2 cellular contexts compared by ENCODE assay signal in genomic region chr12:105986779-105987686, GRCh38.
TF ChIP-seq lines count a peak whose summit lies in the region.

No MANE protein-coding gene starts in this region.

TF ChIP-seq in K562, 482 proteins besides CTCF, POLR2A, EP300 and RAD21 (continued from another document and continues in another):
- TF ChIP-seq E2F8 (IDR thresholded peaks at IDR 0.05; ENCODE audit: low read depth, partially characterized antibody) (no peak), L3MBTL2 (IDR thresholded peaks at IDR 0.05) (0 out of 2 replicates have a peak, but pooled peaks have one; percentile 16), FOXM1 (IDR thresholded peaks at IDR 0.05; ENCODE audit: low read depth) (no peak), FOXM1 (CRISPR knock-in tag; IDR thresholded peaks at IDR 0.05; ENCODE audit: low read depth) (no peak), SMARCA4 (IDR thresholded peaks at IDR 0.05) (no peak), TRIM24 (IDR thresholded peaks at IDR 0.05) (peak in 1 of 2 experiments; percentile 52; a peak in 1 of 4 replicates), MAFF (IDR thresholded peaks at IDR 0.05; ENCODE audit: low read length) (no peak), NR0B1 (IDR thresholded peaks at IDR 0.05; ENCODE audit: partially characterized antibody) (no peak), FOSL1 (tag; conservative IDR thresholded peaks at IDR 0.05) (peak; percentile 38), ZNF717 (CRISPR knock-in tag; IDR thresholded peaks at IDR 0.05) (no peak), PCBP2 (IDR thresholded peaks at IDR 0.05; ENCODE audit: low read depth, low read length, poor library complexity, severe bottlenecking) (no peak), HNRNPLL (IDR thresholded peaks at IDR 0.05; ENCODE audit: low read depth, low read length, poor library complexity, severe bottlenecking) (no peak), CTBP1 (IDR thresholded peaks at IDR 0.05; ENCODE audit: borderline replicate concordance) (peak; percentile 78), MECOM (CRISPR knock-in tag; IDR thresholded peaks at IDR 0.05) (peak; percentile 44; the same call in 1 of the 2 replicates), CREB3L1 (IDR thresholded peaks at IDR 0.05; ENCODE audit: borderline replicate concordance, low read depth) (no peak), ETS2 (tag; IDR thresholded peaks at IDR 0.05; ENCODE audit: borderline replicate concordance, poor library complexity, severe bottlenecking) (no peak), CEBPB (tag; IDR thresholded peaks at IDR 0.05) (peak; percentile 24; the same call in 1 of the 2 replicates), CSDE1 (IDR thresholded peaks at IDR 0.05) (no peak), JUNB (CRISPR knock-in tag; conservative IDR thresholded peaks at IDR 0.05) (no peak), SAFB (IDR thresholded peaks at IDR 0.05; ENCODE audit: borderline replicate concordance, low read depth, low read length) (no peak), HMBOX1 (IDR thresholded peaks at IDR 0.05) (no peak), POLR3A (IDR thresholded peaks at IDR 0.05; ENCODE audit: borderline replicate concordance, extremely low read depth, insufficient read depth, insufficient read length) (no peak), FOXJ2 (tag; IDR thresholded peaks at IDR 0.05) (peak; percentile 66; the same call in 1 of the 2 replicates), SOX6 (IDR thresholded peaks at IDR 0.05) (no peak; the same call in 1 of the 2 replicates), PHF20 (IDR thresholded peaks at IDR 0.05; ENCODE audit: partially characterized antibody) (no peak), JUND (IDR thresholded peaks at IDR 0.05; ENCODE audit: borderline replicate concordance, low read depth, low read length) (peak; percentile 27; the same call in 1 of the 2 replicates), JUND (tag; IDR thresholded peaks at IDR 0.05; ENCODE audit: borderline replicate concordance, low read depth, low read length) (no peak; the same call in 2 of the 3 replicates), NFE2 (IDR thresholded peaks at IDR 0.05; ENCODE audit: low read depth) (no peak), STAT5B (CRISPR knock-in tag; IDR thresholded peaks at IDR 0.05) (no peak), ZNF324 (CRISPR knock-in tag; IDR thresholded peaks at IDR 0.05) (no peak)

TF ChIP-seq in GM23338, 12 proteins besides CTCF, POLR2A, EP300 and RAD21 (continued from another document):
- TF ChIP-seq REST (IDR thresholded peaks at IDR 0.05; ENCODE audit: unreplicated experiment) (no peak), NANOG (IDR thresholded peaks at IDR 0.05; ENCODE audit: borderline replicate concordance) (no peak), ZNF462 (CRISPR knock-in tag; IDR thresholded peaks at IDR 0.05) (no peak)
